In the genomic region with DNA sequence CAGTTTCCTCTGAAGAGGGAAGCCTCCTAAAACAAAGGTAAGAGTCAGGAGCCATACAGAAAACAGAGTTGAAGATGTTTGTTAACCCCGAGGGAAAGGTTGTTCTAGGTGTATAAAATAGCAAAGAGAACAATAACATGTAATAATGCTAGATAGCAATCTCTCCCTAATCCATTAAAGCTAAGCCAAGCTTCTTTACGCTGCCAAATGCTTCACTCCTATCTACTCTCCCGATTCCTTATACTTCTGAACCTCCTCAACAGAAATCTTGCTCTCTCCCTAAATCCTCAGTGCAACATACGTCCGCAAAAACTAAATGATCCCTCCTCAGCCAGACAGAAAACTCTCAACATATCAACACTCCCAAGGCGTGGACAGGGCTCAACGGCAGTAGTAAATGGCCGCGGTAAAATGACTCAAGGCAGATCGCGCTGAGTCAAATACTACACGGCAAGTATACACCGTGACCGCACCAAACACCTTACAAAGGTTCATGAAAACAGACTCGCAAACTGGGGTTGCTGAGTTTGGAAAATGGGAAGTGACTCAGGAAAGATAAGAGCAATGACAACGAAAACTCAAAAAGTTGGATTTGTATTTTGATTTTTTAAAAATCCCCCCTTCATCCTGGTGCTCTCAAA, we compare ENCODE assay signal across 8 cellular contexts. TPM values are rescaled to one million over a fixed set of nuclear protein-coding genes. Genes with fewer than 3 reads are reported as not detected.
DNase-seq lines count a peak whose midpoint lies in the region; ATAC-seq and TF ChIP-seq lines count a peak whose summit lies in the region.

No MANE protein-coding gene starts in this region.

- peaks cover 21% of the 10 kb centered on the region for H3K36me3 Mint-ChIP-seq in Calu3 (ENCODE audit: insufficient read depth, unreplicated experiment)

- no peaks in the 10 kb centered on the region for H3K27me3 Mint-ChIP-seq in Calu3 (ENCODE audit: unreplicated experiment)

- no peaks in the 10 kb centered on the region; the same call in 1 of the 2 replicates for H4K20me1 ChIP-seq in SK-N-SH (ENCODE audit: insufficient read depth)

- CTCF ChIA-PET in Calu3 (lab: Charles Lee) (interaction anchor here (0.5 to 1.6 kb wide), 3 partner anchors 14 to 149 kb away, joined by 4 to 6 read pairs (median 4); no protein-coding TSS in a partner anchor), SK-N-SH (lab: Yijun Ruan, JAX) (interaction anchor here (1.6 kb wide), 1 partner anchor 80 kb away, joined by 5 read pairs; no protein-coding TSS in a partner anchor)

- peak; percentile 33 for DNase-seq in Calu3
- peak; percentile 35 for DNase-seq in HS-5 (ENCODE audit: low read depth)
- DNase-seq in SK-N-SH = peak; percentile 27
- DNase-seq in amniotic epithelial cell (ENCODE audit: low read depth) = peak; percentile 68
- DNase-seq in left ventricle myocardium superior = no peak
- peak; percentile 10 for DNase-seq in pulmonary artery endothelial cell (ENCODE audit: low read depth, low spot score)
- DNase-seq in SKM-1 (lab: John Stamatoyannopoulos, UW; ENCODE audit: unreplicated experiment) = no peak

- peak; percentile 41 for ATAC-seq in GM21390 (IDR thresholded peaks at IDR 0.05; ENCODE audit: unreplicated experiment)
- ATAC-seq in left ventricle myocardium superior = peak; percentile 58

- TF ChIP-seq EP300 in SK-N-SH (IDR thresholded peaks at IDR 0.05; ENCODE audit: borderline replicate concordance in 1 of 2, low read depth in 1 of 2, low read length in 1 of 2) = no peak

- no peaks in the 10 kb centered on the region for H3K9me2 ChIP-seq in SK-N-SH

- H3K4me3 Mint-ChIP-seq in Calu3 (ENCODE audit: low read depth, unreplicated experiment) = peak overlapping the region; percentile 89

- peaks cover 14% of the 10 kb centered on the region for H3F3A ChIP-seq in SK-N-SH (replicated peaks; ENCODE audit: insufficient read depth)

- intact Hi-C loops in Calu3 (cut with micrococcal nuclease; ENCODE audit: unreplicated experiment) (no loop called here), left ventricle myocardium superior (cut with micrococcal nuclease) (no loop called here)

- H3K9ac ChIP-seq in SK-N-SH = peak overlapping the region; percentile 80

- TF ChIP-seq RAD21 in SK-N-SH (IDR thresholded peaks at IDR 0.05; ENCODE audit: low read length) = no peak

- no peaks in the 10 kb centered on the region for H3K27me3 ChIP-seq in SK-N-SH (ENCODE audit: insufficient read depth)

- POLR2A ChIA-PET in SK-N-SH (lab: Yijun Ruan, JAX) = interaction anchor here (1.2 kb wide), 1 partner anchor 71 kb away, joined by 10 read pairs; a partner anchor contains a TSS

- peak overlapping the region; percentile 84 for H3K4me3 ChIP-seq in SK-N-SH (ENCODE audit: low read depth in 2 of 2, low read length in 1 of 2)

- H3K79me2 ChIP-seq in SK-N-SH (ENCODE audit: insufficient read depth) = peaks cover 40% of the 10 kb centered on the region

- H2AFZ ChIP-seq in SK-N-SH (ENCODE audit: low read depth) = peak overlapping the region; percentile 61; the same call in 1 of the 2 replicates

- H3K27ac ChIP-seq in SK-N-SH (ENCODE audit: low read depth in 2 of 2, low read length in 1 of 2) = peak overlapping the region; percentile 79 to 90

- TF ChIP-seq CTCF in Calu3 (IDR thresholded peaks at IDR 0.05; ENCODE audit: unreplicated experiment) (no peak), SK-N-SH (IDR thresholded peaks at IDR 0.05) (no peak)

- H3K4me1 Mint-ChIP-seq in Calu3 (ENCODE audit: low read depth, unreplicated experiment) = peaks cover 29% of the 10 kb centered on the region

- peak overlapping the region; percentile 82 for H3K27ac Mint-ChIP-seq in Calu3 (ENCODE audit: unreplicated experiment)

- peak overlapping the region; percentile 75 for H3K4me2 ChIP-seq in SK-N-SH

- no peaks in the 10 kb centered on the region for H3K9me3 ChIP-seq in SK-N-SH

- H3K4me1 ChIP-seq in SK-N-SH (ENCODE audit: control insufficient read depth in 1 of 2, insufficient read depth in 2 of 2, low read depth in 1 of 2, low read length in 1 of 2) = peaks cover 0 to 7% of the 10 kb centered on the region in 2 experiments; a peak in 2 of 4 replicates

- BruUV-seq in Calu3 (replicated peaks; lab: Mats Ljungman, UMichigan) = TSS peak; percentile 53

- peaks cover 38% of the 10 kb centered on the region in 2 experiments for H3K36me3 ChIP-seq in SK-N-SH (replicated peaks in 1 of 2; ENCODE audit: control insufficient read depth in 1 of 2, insufficient read depth in 2 of 2, low read length in 1 of 2)

- WGBS in SK-N-SH (ENCODE audit: low lambda C conversion rate) = 2% methylated on average over 16 of the region's 16 CpGs

- H3K9me3 Mint-ChIP-seq in Calu3 (ENCODE audit: low read depth, unreplicated experiment) = no peaks in the 10 kb centered on the region

TF ChIP-seq in SK-N-SH, 30 proteins besides CTCF, POLR2A, EP300 and RAD21 (continues in another document):
- TF ChIP-seq TEAD4 (IDR thresholded peaks at IDR 0.05; ENCODE audit: borderline replicate concordance, insufficient read depth) (no peak), GATA2 (CRISPR knock-in tag; IDR thresholded peaks at IDR 0.05) (no peak; the same call in 1 of the 2 replicates), NFIC (IDR thresholded peaks at IDR 0.05; ENCODE audit: borderline replicate concordance) (no peak), CHD2 (IDR thresholded peaks at IDR 0.05; ENCODE audit: low read length, partially characterized antibody) (no peak), EZH2phosphoT487 (IDR thresholded peaks at IDR 0.05; ENCODE audit: borderline replicate concordance, low read depth) (no peak), RCOR1 (IDR thresholded peaks at IDR 0.05; ENCODE audit: low read length) (no peak), YY1 (IDR thresholded peaks at IDR 0.05; ENCODE audit: low read depth) (peak; percentile 61; the same call in 1 of the 2 replicates), MEF2A (IDR thresholded peaks at IDR 0.05; ENCODE audit: borderline replicate concordance, low read depth) (no peak), MXI1 (IDR thresholded peaks at IDR 0.05; ENCODE audit: low read depth, low read length) (peak; percentile 80), NRF1 (IDR thresholded peaks at IDR 0.05; ENCODE audit: low read depth, low read length) (no peak), FOSL2 (IDR thresholded peaks at IDR 0.05; ENCODE audit: borderline replicate concordance, low read depth) (0 out of 2 replicates have a peak, but pooled peaks have one; percentile 12)
- TF ChIP-seq, protein P1, sequence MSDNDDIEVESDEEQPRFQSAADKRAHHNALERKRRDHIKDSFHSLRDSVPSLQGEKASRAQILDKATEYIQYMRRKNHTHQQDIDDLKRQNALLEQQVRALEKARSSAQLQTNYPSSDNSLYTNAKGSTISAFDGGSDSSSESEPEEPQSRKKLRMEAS (IDR thresholded peaks at IDR 0.05; ENCODE audit: low read depth) = 0 out of 2 replicates have a peak, but pooled peaks have one; percentile 43
- TF ChIP-seq, protein P2, sequence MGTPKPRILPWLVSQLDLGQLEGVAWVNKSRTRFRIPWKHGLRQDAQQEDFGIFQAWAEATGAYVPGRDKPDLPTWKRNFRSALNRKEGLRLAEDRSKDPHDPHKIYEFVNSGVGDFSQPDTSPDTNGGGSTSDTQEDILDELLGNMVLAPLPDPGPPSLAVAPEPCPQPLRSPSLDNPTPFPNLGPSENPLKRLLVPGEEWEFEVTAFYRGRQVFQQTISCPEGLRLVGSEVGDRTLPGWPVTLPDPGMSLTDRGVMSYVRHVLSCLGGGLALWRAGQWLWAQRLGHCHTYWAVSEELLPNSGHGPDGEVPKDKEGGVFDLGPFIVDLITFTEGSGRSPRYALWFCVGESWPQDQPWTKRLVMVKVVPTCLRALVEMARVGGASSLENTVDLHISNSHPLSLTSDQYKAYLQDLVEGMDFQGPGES (IDR thresholded peaks at IDR 0.05; ENCODE audit: low read depth, low read length) = 0 out of 2 replicates have a peak, but pooled peaks have one; percentile 5
- TF ChIP-seq, protein P3, sequence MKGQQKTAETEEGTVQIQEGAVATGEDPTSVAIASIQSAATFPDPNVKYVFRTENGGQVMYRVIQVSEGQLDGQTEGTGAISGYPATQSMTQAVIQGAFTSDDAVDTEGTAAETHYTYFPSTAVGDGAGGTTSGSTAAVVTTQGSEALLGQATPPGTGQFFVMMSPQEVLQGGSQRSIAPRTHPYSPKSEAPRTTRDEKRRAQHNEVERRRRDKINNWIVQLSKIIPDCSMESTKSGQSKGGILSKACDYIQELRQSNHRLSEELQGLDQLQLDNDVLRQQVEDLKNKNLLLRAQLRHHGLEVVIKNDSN (IDR thresholded peaks at IDR 0.05; ENCODE audit: borderline replicate concordance, low read depth) = no peak
- TF ChIP-seq, protein P4, sequence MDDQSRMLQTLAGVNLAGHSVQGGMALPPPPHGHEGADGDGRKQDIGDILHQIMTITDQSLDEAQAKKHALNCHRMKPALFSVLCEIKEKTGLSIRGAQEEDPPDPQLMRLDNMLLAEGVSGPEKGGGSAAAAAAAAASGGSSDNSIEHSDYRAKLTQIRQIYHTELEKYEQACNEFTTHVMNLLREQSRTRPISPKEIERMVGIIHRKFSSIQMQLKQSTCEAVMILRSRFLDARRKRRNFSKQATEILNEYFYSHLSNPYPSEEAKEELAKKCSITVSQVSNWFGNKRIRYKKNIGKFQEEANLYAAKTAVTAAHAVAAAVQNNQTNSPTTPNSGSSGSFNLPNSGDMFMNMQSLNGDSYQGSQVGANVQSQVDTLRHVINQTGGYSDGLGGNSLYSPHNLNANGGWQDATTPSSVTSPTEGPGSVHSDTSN (IDR thresholded peaks at IDR 0.05) = no peak

RNA-seq across cellular contexts. Expression of a gene that starts 0.7 kb away (rescaled TPM):
- total RNA-seq in Calu3 (2022) = 54.3 and 74.5 TPM in 2 replicates
- 110 and 165 TPM in 2 replicates for polyA plus RNA-seq in SK-N-SH (2012; rRNA removed)
- polyA plus RNA-seq in SK-N-SH (2012; cell fraction: cytosol; rRNA removed) = 133 and 134 TPM in 2 replicates
- 59.9 and 139 TPM in 2 replicates for polyA plus RNA-seq in SK-N-SH (2012; cell fraction: nucleus; rRNA removed)
- total RNA-seq in left ventricle myocardium superior = 75.6 TPM
- total RNA-seq in pulmonary artery endothelial cell = 93.3 and 138 TPM in 2 replicates

RNA-seq across cellular contexts. Expression of a gene that starts 9.8 kb away (rescaled TPM):
- total RNA-seq in Calu3 (2022) (not detected in 2 replicates), left ventricle myocardium superior (not detected), pulmonary artery endothelial cell (not detected in 2 replicates)
- polyA plus RNA-seq in SK-N-SH (2012; rRNA removed) = not detected in 2 replicates
- not detected in 2 replicates for polyA plus RNA-seq in SK-N-SH (2012; cell fraction: cytosol; rRNA removed)
- polyA plus RNA-seq in SK-N-SH (2012; cell fraction: nucleus; rRNA removed) = not detected in 2 replicates

RNA-seq across cellular contexts. Expression of a gene that starts 24.5 kb away (rescaled TPM):
- total RNA-seq in Calu3 (2022) (not detected in 2 replicates), left ventricle myocardium superior (not detected), pulmonary artery endothelial cell (not detected in 2 replicates)
- not detected in 2 replicates for polyA plus RNA-seq in SK-N-SH (2012; rRNA removed)
- not detected in 2 replicates for polyA plus RNA-seq in SK-N-SH (2012; cell fraction: cytosol; rRNA removed)
- not detected in 2 replicates for polyA plus RNA-seq in SK-N-SH (2012; cell fraction: nucleus; rRNA removed)

RNA-seq across cellular contexts. Expression of a gene that starts 59.0 kb away (rescaled TPM):
- total RNA-seq in Calu3 (2022) (not detected in 2 replicates), left ventricle myocardium superior (not detected), pulmonary artery endothelial cell (not detected in 2 replicates)
- not detected in 2 replicates for polyA plus RNA-seq in SK-N-SH (2012; rRNA removed)
- not detected in 2 replicates for polyA plus RNA-seq in SK-N-SH (2012; cell fraction: cytosol; rRNA removed)
- polyA plus RNA-seq in SK-N-SH (2012; cell fraction: nucleus; rRNA removed) = not detected in 2 replicates

Comparison
In these comparisons a context has a peak if more than half of its experiments do, and no peak if none do; other contexts are left out.
1. DNase-seq: peak in Calu3 (single experiment), HS-5 (single experiment), SK-N-SH (single experiment), amniotic epithelial cell (single experiment) and pulmonary artery endothelial cell (single experiment); none in left ventricle myocardium superior (single experiment) and SKM-1 (single experiment).